9 cellular contexts compared by ENCODE assay signal in the genomic region with DNA sequence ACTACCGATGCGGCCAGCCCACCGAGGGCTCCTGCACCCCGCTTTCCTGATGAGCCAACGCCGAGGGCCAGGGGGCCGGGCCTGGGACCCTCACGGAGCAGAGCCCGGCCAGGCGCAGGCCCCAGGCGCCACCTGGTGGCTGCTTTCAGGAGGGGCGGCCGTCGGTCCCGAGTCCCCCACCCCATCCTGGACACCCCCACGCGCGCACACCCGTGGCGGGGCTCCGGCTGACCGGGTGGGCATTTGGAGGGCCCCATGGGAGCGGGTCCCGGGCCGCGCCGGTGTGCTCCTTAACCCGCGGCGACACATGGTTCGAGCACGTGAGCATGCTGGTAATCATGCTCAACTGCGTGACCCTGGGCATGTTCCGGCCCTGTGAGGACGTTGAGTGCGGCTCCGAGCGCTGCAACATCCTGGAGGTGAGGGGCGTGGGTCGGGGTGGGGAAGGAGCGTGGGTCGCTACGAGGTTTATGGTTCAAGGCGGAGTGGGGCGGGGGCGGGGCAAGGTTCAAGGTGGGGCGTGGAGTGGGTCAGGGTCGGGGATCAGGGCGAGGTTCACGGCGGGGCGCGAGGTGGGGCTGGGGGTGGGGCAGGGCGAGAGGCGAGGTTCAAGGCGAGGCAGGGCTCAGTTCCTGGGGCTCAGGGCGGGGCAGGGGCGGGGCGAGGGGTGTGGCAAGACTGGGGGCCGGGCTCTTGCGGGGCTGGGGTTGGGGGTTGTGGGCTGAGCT. TPM values are rescaled to one million over a fixed set of nuclear protein-coding genes. Genes with fewer than 3 reads are reported as not detected.
DNase-seq lines count a peak whose midpoint lies in the region; ATAC-seq and TF ChIP-seq lines count a peak whose summit lies in the region.
"Had no signal": no experiment of that assay in that cellular context is flagged by ENCODE, and none has a peak within 500 bp of the region (broad histone marks: within the 10 kb centered on the region; RNA-seq: fewer than 3 reads in every experiment).

No MANE protein-coding gene starts in this region.

- H3K36me3 Mint-ChIP-seq in stimulated activated memory B cell treated with anti-CD40 and anti-IgM and Interleukin-4, amounts not matched to agents 10 μg/mL and 1 μg/mL and 100 μg/mL, for 72 hours: no peaks in the 10 kb centered on the region

- WGBS in heart left ventricle, 4 donors: 19 to 61% (median 35%) methylated on average over 33 to 61 of the region's 61 CpGs

- DNase-seq in NCI-H82 (lab: John Stamatoyannopoulos, UW) (peak; percentile 41), NCI-H82 treated with DMSO at 0.1 percent for 48 hours (lab: John Stamatoyannopoulos, UW; ENCODE audit: unreplicated experiment) (no peak), heart left ventricle (no peak), glomerular visceral epithelial cell (ENCODE audit: extremely low spot score) (no peak), NCI-H2029 (lab: John Stamatoyannopoulos, UW) (no peak)

- H3K27me3 ChIP-seq in heart left ventricle: peaks cover 0 to 9% (median 0%) of the 10 kb centered on the region in 9 donors

- TF ChIP-seq CTCF in WI38 (IDR thresholded peaks at IDR 0.05; ENCODE audit: low read depth, low read length) (peak; percentile 73), heart left ventricle (IDR thresholded peaks at IDR 0.05) (peak; percentile 59 to 86 (median 72))

- no peak overlapping the region for H3K4me3 Mint-ChIP-seq in stimulated activated memory B cell treated with anti-CD40 and anti-IgM and Interleukin-4, amounts not matched to agents 10 μg/mL and 1 μg/mL and 100 μg/mL, for 72 hours

- H3K9me3 ChIP-seq in heart left ventricle: no peaks in the 10 kb centered on the region

- H3K4me1 ChIP-seq in heart left ventricle: peaks cover 0 to 6% (median 0%) of the 10 kb centered on the region in 12 donors

- H3K36me3 ChIP-seq in heart left ventricle: no peaks in the 10 kb centered on the region

- H3K27ac ChIP-seq in heart left ventricle: peak overlapping the region in 1 of 12 donors; percentile 80

- peaks cover 3% of the 10 kb centered on the region for H3K9me3 Mint-ChIP-seq in stimulated activated memory B cell treated with anti-CD40 and anti-IgM and Interleukin-4, amounts not matched to agents 10 μg/mL and 1 μg/mL and 100 μg/mL, for 72 hours

- intact Hi-C loops in heart left ventricle (cut with DNase I): loop anchor here in 6 of 10 donors (1.0 to 10.0 kb wide), 3 partner anchors 88 to 380 kb away; no protein-coding TSS in a partner anchor

- peaks cover 23% of the 10 kb centered on the region for H3K27me3 Mint-ChIP-seq in stimulated activated memory B cell treated with anti-CD40 and anti-IgM and Interleukin-4, amounts not matched to agents 10 μg/mL and 1 μg/mL and 100 μg/mL, for 72 hours

- TF ChIP-seq POLR2A in heart left ventricle (IDR thresholded peaks at IDR 0.05): no peak

- no peak overlapping the region for H3K27ac Mint-ChIP-seq in stimulated activated memory B cell treated with anti-CD40 and anti-IgM and Interleukin-4, amounts not matched to agents 10 μg/mL and 1 μg/mL and 100 μg/mL, for 72 hours

- ATAC-seq in heart left ventricle (peak in 3 of 4 donors; percentile 8 to 55 (median 20)), GM21515 (IDR thresholded peaks at IDR 0.05; ENCODE audit: unreplicated experiment) (no peak)
- peak; percentile 13 for ATAC-seq in stimulated activated memory B cell treated with anti-CD40 and anti-IgM and Interleukin-4, amounts not matched to agents 10 μg/mL and 1 μg/mL and 100 μg/mL, for 72 hours

- H3K4me1 Mint-ChIP-seq in stimulated activated memory B cell treated with anti-CD40 and anti-IgM and Interleukin-4, amounts not matched to agents 10 μg/mL and 1 μg/mL and 100 μg/mL, for 72 hours: no peaks in the 10 kb centered on the region

- H3K4me3 ChIP-seq in WI38 (ENCODE audit: low read depth, low read length) (no peak overlapping the region), heart left ventricle (no peak overlapping the region)

RNA-seq across cellular contexts. Expression of a gene that starts 30.2 kb away (rescaled TPM):
- not detected for total RNA-seq in heart left ventricle
- polyA plus RNA-seq in heart left ventricle: not detected
- total RNA-seq: LHCN-M2 had no signal

RNA-seq across cellular contexts. Expression of a gene that starts 35.2 kb away (rescaled TPM):
- total RNA-seq in heart left ventricle: 10 to 100 TPM in 1 of 9 donors, 1 to 10 TPM in 7, not detected in 1; 2.1 to 18.1 (median 2.3) TPM
- 1 to 10 TPM; 2.0 to 4.3 TPM for polyA plus RNA-seq in heart left ventricle
- total RNA-seq: LHCN-M2 had no signal

RNA-seq across cellular contexts. Expression of a gene that starts 41.9 kb away (rescaled TPM):
- 10 to 100 TPM in 2 of 9 donors, 1 to 10 TPM in 7; 1.6 to 14.6 (median 2.6) TPM for total RNA-seq in heart left ventricle
- 1 to 10 TPM; 5.3 to 6.2 TPM for polyA plus RNA-seq in heart left ventricle
- total RNA-seq: LHCN-M2 had no signal

RNA-seq across cellular contexts. Expression of a gene that starts 45.7 kb away (rescaled TPM):
- 10 to 100 TPM in 1 of 9 donors, 1 to 10 TPM in 7, not detected in 1; 1.1 to 14.3 (median 3.5) TPM for total RNA-seq in heart left ventricle
- 1 to 10 TPM; 1.1 to 3.7 TPM for polyA plus RNA-seq in heart left ventricle
- total RNA-seq: LHCN-M2 had no signal
